24 cellular contexts compared by ENCODE assay signal in the genomic region with DNA sequence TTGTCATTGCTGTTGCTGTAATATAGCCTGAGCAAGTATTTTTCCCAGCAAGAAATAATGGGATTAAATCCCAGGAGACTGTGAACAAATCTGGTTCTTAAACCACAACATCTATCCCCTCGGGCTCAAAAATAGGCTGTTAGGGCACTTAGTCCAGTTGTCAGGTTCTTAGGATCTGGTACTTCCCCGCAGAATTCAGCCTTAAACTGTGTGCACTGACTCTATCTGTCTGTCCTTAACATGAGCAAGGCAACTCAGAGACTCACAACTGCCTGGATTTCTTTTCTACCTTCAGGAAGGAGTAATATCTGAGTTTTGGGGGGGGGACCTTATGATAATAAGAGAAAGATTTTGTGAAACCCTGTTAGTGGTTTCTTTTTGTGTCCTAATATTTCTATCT.
DNase-seq lines count a peak whose midpoint lies in the region; ATAC-seq and TF ChIP-seq lines count a peak whose summit lies in the region.
"Had no signal": no experiment of that assay in that cellular context is flagged by ENCODE, and none has a peak within 500 bp of the region (broad histone marks: within the 10 kb centered on the region; RNA-seq: fewer than 3 reads in every experiment).

No MANE protein-coding gene starts in this region.

- DNase-seq in LHCN-M2 (ENCODE audit: low read depth) = peak; percentile 32
- peak; percentile 75 for DNase-seq in NCI-H82 (lab: John Stamatoyannopoulos, UW)
- DNase-seq in SK-N-SH = no peak
- peak; percentile 30 for DNase-seq in retina
- no peak for DNase-seq in RWPE1 (ENCODE audit: low spot score)
- no peak for DNase-seq in kidney glomerular epithelial cell (lab: John Stamatoyannopoulos, UW)
- DNase-seq: C1 segment of cervical spinal cord; CD4-positive, alpha-beta memory T cell; COR-L47; DMS53; HCEC 1CT; Karpas-422; NCI-H2029; NCI-H2171; NCI-H226; NCI-H510A; NCI-H69; NK-92 treated with Interleukin-12 subunit alpha and Interleukin-12 subunit beta, amount 100 ng/mL, for 24 hours; Peyer's patch; T-cell had no signal

- peak overlapping the region; percentile 43; the same call in 1 of the 2 replicates for H2AFZ ChIP-seq in SK-N-SH (ENCODE audit: low read depth)

- no peaks in the 10 kb centered on the region for H3K9me3 ChIP-seq in SK-N-SH
- H3K9me3 ChIP-seq: A549, Peyer's patch, SJCRH30 had no signal

- no peak for ATAC-seq in HG02763 (IDR thresholded peaks at IDR 0.05; ENCODE audit: unreplicated experiment)
- ATAC-seq: A549, HepG2, T-cell had no signal

- H3K27ac ChIP-seq in SK-N-SH (ENCODE audit: low read depth in 2 of 2, low read length in 1 of 2) = peak overlapping the region in 1 of 2 experiments; percentile 6; a peak in 1 of 4 replicates
- H3K27ac ChIP-seq in RWPE1 = no peak overlapping the region
- H3K27ac ChIP-seq: A549, Peyer's patch, SJCRH30 had no signal

- TF ChIP-seq CTCF in SK-N-SH (IDR thresholded peaks at IDR 0.05) = no peak
- TF ChIP-seq CTCF in RWPE1 (conservative IDR thresholded peaks at IDR 0.05; ENCODE audit: low read depth) = no peak

- H3K9ac ChIP-seq in SK-N-SH = no peak overlapping the region

- POLR2A ChIA-PET in SK-N-SH (lab: Yijun Ruan, JAX) (no interaction called here), RWPE1 (lab: Yijun Ruan, JAX; ENCODE audit: low non-redundant PET) (no interaction called here)

- no peaks in the 10 kb centered on the region for H3K27me3 ChIP-seq in SK-N-SH (ENCODE audit: insufficient read depth)
- H3K27me3 ChIP-seq: Peyer's patch, SJCRH30 had no signal

- H3F3A ChIP-seq in SK-N-SH (replicated peaks; ENCODE audit: insufficient read depth) = no peaks in the 10 kb centered on the region

- H3K36me3 ChIP-seq in SK-N-SH (replicated peaks in 1 of 2; ENCODE audit: control insufficient read depth in 1 of 2, insufficient read depth in 2 of 2, low read length in 1 of 2) = no peaks in the 10 kb centered on the region
- H3K36me3 ChIP-seq: Peyer's patch, SJCRH30 had no signal

- 17% methylated on average over 2 of the region's 2 CpGs for WGBS in SK-N-SH (ENCODE audit: low lambda C conversion rate)

- CTCF ChIA-PET in SK-N-SH (lab: Yijun Ruan, JAX) (no interaction called here), RWPE1 (lab: Yijun Ruan, JAX) (no interaction called here)

- no peak overlapping the region for H3K4me3 ChIP-seq in SK-N-SH (ENCODE audit: low read depth in 2 of 2, low read length in 1 of 2)
- H3K4me3 ChIP-seq: A549, Peyer's patch, SJCRH30 had no signal

- no peak for TF ChIP-seq RAD21 in SK-N-SH (IDR thresholded peaks at IDR 0.05; ENCODE audit: low read length)

- H3K79me2 ChIP-seq in SK-N-SH (ENCODE audit: insufficient read depth) = no peaks in the 10 kb centered on the region

- H3K4me2 ChIP-seq in SK-N-SH = no peak overlapping the region
- H3K4me2 ChIP-seq: A549 had no signal

- no peak for TF ChIP-seq EP300 in SK-N-SH (IDR thresholded peaks at IDR 0.05; ENCODE audit: borderline replicate concordance in 1 of 2, low read depth in 1 of 2, low read length in 1 of 2)

- H3K9me2 ChIP-seq in SK-N-SH = no peaks in the 10 kb centered on the region

- no peaks in the 10 kb centered on the region for H4K20me1 ChIP-seq in SK-N-SH (ENCODE audit: insufficient read depth)

- H3K4me1 ChIP-seq in SK-N-SH (ENCODE audit: control insufficient read depth in 1 of 2, insufficient read depth in 2 of 2, low read depth in 1 of 2, low read length in 1 of 2) = no peaks in the 10 kb centered on the region
- H3K4me1 ChIP-seq: A549, Peyer's patch, SJCRH30 had no signal

TF ChIP-seq in SK-N-SH, 30 proteins besides CTCF, POLR2A, EP300 and RAD21:
- no peak for TF ChIP-seq TEAD4 (IDR thresholded peaks at IDR 0.05; ENCODE audit: borderline replicate concordance, insufficient read depth)
- TF ChIP-seq POLR2AphosphoS5 (IDR thresholded peaks at IDR 0.05; ENCODE audit: low read depth, low read length) = no peak
- no peak for TF ChIP-seq TCF12 (IDR thresholded peaks at IDR 0.05)
- no peak for TF ChIP-seq JUND (IDR thresholded peaks at IDR 0.05)
- TF ChIP-seq FOSL2 (IDR thresholded peaks at IDR 0.05; ENCODE audit: borderline replicate concordance, low read depth) = no peak
- TF ChIP-seq NFIC (IDR thresholded peaks at IDR 0.05; ENCODE audit: borderline replicate concordance) = no peak

Comparison
In these comparisons a context has a peak if more than half of its experiments do, and no peak if none do; other contexts are left out.
1. DNase-seq: peak in LHCN-M2 (single experiment), NCI-H82 (single experiment) and retina (single experiment); none in SK-N-SH (single experiment), RWPE1 (single experiment) and kidney glomerular epithelial cell (single experiment).